18 cellular contexts compared by ENCODE assay signal in genomic region chr9:115109486-115109885, GRCh38. TPM values are rescaled to one million over a fixed set of nuclear protein-coding genes. Genes with fewer than 3 reads are reported as not detected.
DNase-seq lines count a peak whose midpoint lies in the region; ATAC-seq, FAIRE-seq and TF ChIP-seq lines count a peak whose summit lies in the region.
"Had no signal": no experiment of that assay in that cellular context is flagged by ENCODE, and none has a peak within 500 bp of the region (broad histone marks: within the 10 kb centered on the region; RNA-seq: fewer than 3 reads in every experiment).

No MANE protein-coding gene starts in this region.

- H3K4me1 ChIP-seq in effector memory CD4-positive, alpha-beta T cell (ENCODE audit: control insufficient read depth, insufficient read depth, low read length, poor library complexity, severe bottlenecking) = no peaks in the 10 kb centered on the region
- no peaks in the 10 kb centered on the region for H3K4me1 ChIP-seq in psoas muscle
- H3K4me1 ChIP-seq: HAP-1 had no signal

- DNase-seq in AG08396 (ENCODE audit: low spot score) = peak; percentile 36
- peak; percentile 62 for DNase-seq in LHCN-M2 (ENCODE audit: low read depth)
- peak; percentile 62 for DNase-seq in bronchial epithelial cell (ENCODE audit: low read depth)
- DNase-seq in kidney epithelial cell (ENCODE audit: low read depth) = peak; percentile 88
- no peak for DNase-seq in effector memory CD4-positive, alpha-beta T cell
- DNase-seq in psoas muscle = no peak
- DNase-seq in pons (ENCODE audit: low spot score) = no peak
- DNase-seq: activated CD4-positive, alpha-beta T cell treated with anti-CD3 and anti-CD28 coated beads, Interleukin-2, amount 50 U/mL, for 1 hour; AML-193; DND-41; midbrain; posterior cingulate gyrus had no signal

- H3K27ac ChIP-seq in effector memory CD4-positive, alpha-beta T cell (ENCODE audit: insufficient read depth, low read length, poor library complexity, severe bottlenecking) = no peak overlapping the region
- no peak overlapping the region for H3K27ac ChIP-seq in psoas muscle

- no peak for FAIRE-seq in bronchial epithelial cell (lab: Jason Lieb, UNC)
- FAIRE-seq: endometrium, GM18507 had no signal

- H3K36me3 ChIP-seq in bronchial epithelial cell (ENCODE audit: control insufficient read depth, insufficient read depth, low read length) (no peaks in the 10 kb centered on the region), kidney epithelial cell (ENCODE audit: control insufficient read depth, insufficient read depth, low read length) (no peaks in the 10 kb centered on the region), psoas muscle (ENCODE audit: insufficient read depth in 1 of 2, low read depth in 1 of 2) (no peaks in the 10 kb centered on the region)
- no peaks in the 10 kb centered on the region for H3K36me3 ChIP-seq in effector memory CD4-positive, alpha-beta T cell (ENCODE audit: control insufficient read depth, insufficient read depth, low read length)
- H3K36me3 ChIP-seq: HAP-1 had no signal

- H3K9me3 ChIP-seq in effector memory CD4-positive, alpha-beta T cell (ENCODE audit: control insufficient read depth, low read length) = no peaks in the 10 kb centered on the region
- no peaks in the 10 kb centered on the region for H3K9me3 ChIP-seq in psoas muscle
- H3K9me3 ChIP-seq: HAP-1 had no signal

- intact Hi-C loops in psoas muscle (cut with DNase I) = no loop called here

- no peak overlapping the region for H3K4me3 ChIP-seq in bronchial epithelial cell (ENCODE audit: low read depth, low read length)
- H3K4me3 ChIP-seq in kidney epithelial cell (ENCODE audit: low read depth, low read length) = no peak overlapping the region
- H3K4me3 ChIP-seq in effector memory CD4-positive, alpha-beta T cell (ENCODE audit: insufficient read depth, low read depth, low read length, poor library complexity, severe bottlenecking) = no peak overlapping the region
- no peak overlapping the region for H3K4me3 ChIP-seq in psoas muscle
- H3K4me3 ChIP-seq: HAP-1 had no signal

- WGBS in psoas muscle, 3 donors = 77 to 83% (median 81%) methylated on average over 1 of the region's 1 CpG

- ATAC-seq in HG02981 (IDR thresholded peaks at IDR 0.05; ENCODE audit: unreplicated experiment) = no peak
- no peak for ATAC-seq in psoas muscle

- TF ChIP-seq CTCF in bronchial epithelial cell (IDR thresholded peaks at IDR 0.05; ENCODE audit: insufficient read depth, low read length, severe bottlenecking) (no peak), kidney epithelial cell (IDR thresholded peaks at IDR 0.05; ENCODE audit: insufficient read depth, low read length, poor library complexity, severe bottlenecking) (no peak), psoas muscle (IDR thresholded peaks at IDR 0.05) (no peak)

- H3K27me3 ChIP-seq in bronchial epithelial cell (ENCODE audit: control insufficient read depth, insufficient read depth, low read length) (no peaks in the 10 kb centered on the region), kidney epithelial cell (ENCODE audit: control insufficient read depth, insufficient read depth, low read length) (no peaks in the 10 kb centered on the region), psoas muscle (ENCODE audit: insufficient read depth in 3 of 3, low read length in 2 of 3) (peaks cover 0 to 12% (median 2%) of the 10 kb centered on the region in 3 donors)
- peaks cover 3% of the 10 kb centered on the region for H3K27me3 ChIP-seq in effector memory CD4-positive, alpha-beta T cell (replicated peaks; ENCODE audit: control insufficient read depth, insufficient read depth, low read length, poor library complexity, severe bottlenecking)

RNA-seq across cellular contexts. Expression of gene TNC, which starts 8.5 kb away (rescaled TPM):
- total RNA-seq in LHCN-M2 (2014; rRNA removed) = 29.6 and 39.9 TPM in 2 replicates
- 2.1 TPM for polyA plus RNA-seq in LHCN-M2 (2012)
- 124 and 204 TPM in 2 replicates for total RNA-seq in bronchial epithelial cell
- total RNA-seq in kidney epithelial cell = 289 and 342 TPM in 2 replicates
- total RNA-seq in psoas muscle = 10 to 100 TPM in 2 of 4 donors, 1 to 10 TPM in 2; 2.7 to 94.7 (median 10.4) TPM
- 1 to 10 TPM; 1.0 to 2.8 (median 2.7) TPM for polyA plus RNA-seq in psoas muscle
- total RNA-seq: OCI-LY7; T-helper 2 cell treated with Interferon-gamma antibody and Interleukin-4, amounts not matched to agents 100 ng/mL and 5 ng/mL, for 36 hours had no signal

Comparison
In these comparisons a context has a peak if more than half of its experiments do, and no peak if none do; other contexts are left out.
1. DNase-seq: peak in AG08396 (single experiment), LHCN-M2 (single experiment), bronchial epithelial cell (single experiment) and kidney epithelial cell (single experiment); none in effector memory CD4-positive, alpha-beta T cell (0 of 3), psoas muscle (0 of 2) and pons (single experiment).